18 cellular contexts compared by ENCODE assay signal in genomic region chr6:170225852-170226417, GRCh38.
DNase-seq lines count a peak whose midpoint lies in the region; ATAC-seq and TF ChIP-seq lines count a peak whose summit lies in the region.
"Had no signal": no experiment of that assay in that cellular context is flagged by ENCODE, and none has a peak within 500 bp of the region (broad histone marks: within the 10 kb centered on the region; RNA-seq: fewer than 3 reads in every experiment).

No MANE protein-coding gene starts in this region.

- H3K27me3 ChIP-seq in mammary epithelial cell (ENCODE audit: insufficient read depth, low read length): no peaks in the 10 kb centered on the region
- H3K27me3 ChIP-seq in spleen (replicated peaks in 1 of 7): peaks cover 0 to 16% (median 0%) of the 10 kb centered on the region in 7 donors

- TF ChIP-seq POLR2A in lower leg skin (IDR thresholded peaks at IDR 0.05) (no peak), spleen (IDR thresholded peaks at IDR 0.05) (no peak)

- dilution Hi-C loops in mammary epithelial cell (cut with HindIII; ENCODE audit: low sequenced_read_pairs): no loop called here

- H3K4me2 ChIP-seq in mammary epithelial cell (ENCODE audit: insufficient read depth, low read depth, low read length): peak overlapping the region; percentile 71
- H3K4me2 ChIP-seq: KMS-11 had no signal

- no peak overlapping the region for H3K4me3 Mint-ChIP-seq in activated naive CD4-positive, alpha-beta T cell treated with anti-CD3 and anti-CD28 coated beads, Interleukin-2, amount 10 ng/mL, durations not matched to agents 7 days and 5 days
- H3K4me3 Mint-ChIP-seq: activated naive CD4-positive, alpha-beta T cell treated with anti-CD3 and anti-CD28 coated beads, Interleukin-2, amount 50 U/mL, for 24 hours; effector memory CD8-positive, alpha-beta T cell had no signal

- H3K27ac Mint-ChIP-seq in activated naive CD4-positive, alpha-beta T cell treated with anti-CD3 and anti-CD28 coated beads, Interleukin-2, amount 10 ng/mL, durations not matched to agents 7 days and 5 days: peak overlapping the region; percentile 33
- H3K27ac Mint-ChIP-seq in activated naive CD4-positive, alpha-beta T cell treated with anti-CD3 and anti-CD28 coated beads, Interleukin-2, amount 50 U/mL, for 72 hours: no peak overlapping the region
- H3K27ac Mint-ChIP-seq: effector memory CD8-positive, alpha-beta T cell had no signal

- peaks cover 15% of the 10 kb centered on the region for H3K27me3 Mint-ChIP-seq in activated naive CD4-positive, alpha-beta T cell treated with anti-CD3 and anti-CD28 coated beads, Interleukin-2, amount 10 ng/mL, durations not matched to agents 7 days and 5 days
- H3K27me3 Mint-ChIP-seq: activated naive CD4-positive, alpha-beta T cell treated with anti-CD3 and anti-CD28 coated beads, Interleukin-2, amount 50 U/mL, for 24 hours had no signal

- TSS peak; percentile 57 for BruUV-seq in mammary epithelial cell (replicated peaks; lab: Mats Ljungman, UMichigan)

- in situ Hi-C loops in mammary epithelial cell (cut with MboI; ENCODE audit: low sequenced_read_pairs in 2 of 2): no loop called here

- H3K4me1 Mint-ChIP-seq in activated naive CD4-positive, alpha-beta T cell treated with anti-CD3 and anti-CD28 coated beads, Interleukin-2, amount 10 ng/mL, durations not matched to agents 7 days and 5 days: peaks cover 15% of the 10 kb centered on the region

- intact Hi-C loops in mammary epithelial cell (cut with micrococcal nuclease): loop anchor here (1.0 to 10.0 kb wide), 8 partner anchors 47 to 521 kb away; partner anchors contain the start of genes C6orf120, DLL1 and WDR27
- intact Hi-C loops in lower leg skin (cut with DNase I; ENCODE audit: low total_unique reads): no loop called here
- intact Hi-C loops in spleen (cut with DNase I; ENCODE audit: low total_unique reads): no loop called here

- H4K20me1 ChIP-seq in mammary epithelial cell (ENCODE audit: insufficient read depth, low read length): no peaks in the 10 kb centered on the region

- no peaks in the 10 kb centered on the region for H3K9me3 Mint-ChIP-seq in activated naive CD4-positive, alpha-beta T cell treated with anti-CD3 and anti-CD28 coated beads, Interleukin-2, amount 10 ng/mL, durations not matched to agents 7 days and 5 days
- no peaks in the 10 kb centered on the region for H3K9me3 Mint-ChIP-seq in activated naive CD4-positive, alpha-beta T cell treated with anti-CD3 and anti-CD28 coated beads, Interleukin-2, amount 50 U/mL, for 72 hours
- H3K9me3 Mint-ChIP-seq: activated naive CD4-positive, alpha-beta T cell treated with anti-CD3 and anti-CD28 coated beads, Interleukin-2, amount 50 U/mL, for 24 hours; effector memory CD8-positive, alpha-beta T cell had no signal

- ATAC-seq in activated naive CD4-positive, alpha-beta T cell treated with anti-CD3 and anti-CD28 coated beads, Interleukin-2, amount 50 U/mL, for 72 hours: no peak
- ATAC-seq: activated CD4-positive, CD25-positive, alpha-beta regulatory T cell treated with anti-CD3 and anti-CD28 coated beads, Interleukin-2, amount 50 U/mL, for 24 hours; effector memory CD8-positive, alpha-beta T cell had no signal

- H3K36me3 Mint-ChIP-seq in activated naive CD4-positive, alpha-beta T cell treated with anti-CD3 and anti-CD28 coated beads, Interleukin-2, amount 10 ng/mL, durations not matched to agents 7 days and 5 days: no peaks in the 10 kb centered on the region
- H3K36me3 Mint-ChIP-seq in activated naive CD4-positive, alpha-beta T cell treated with anti-CD3 and anti-CD28 coated beads, Interleukin-2, amount 50 U/mL, for 72 hours: no peaks in the 10 kb centered on the region
- H3K36me3 Mint-ChIP-seq: activated naive CD4-positive, alpha-beta T cell treated with anti-CD3 and anti-CD28 coated beads, Interleukin-2, amount 50 U/mL, for 24 hours had no signal

- H3K9ac ChIP-seq in mammary epithelial cell (ENCODE audit: insufficient read depth, low read length): peak overlapping the region; percentile 69
- H3K9ac ChIP-seq: KMS-11 had no signal

- H3K4me3 ChIP-seq in mammary epithelial cell (replicated peaks in 1 of 3; ENCODE audit: insufficient read depth in 1 of 3, low read depth in 2 of 3, low read length in 3 of 3): peak overlapping the region in 1 of 3 experiments; percentile 14
- H3K4me3 ChIP-seq in lower leg skin (ENCODE audit: low read depth, poor library complexity, severe bottlenecking): no peak overlapping the region
- no peak overlapping the region for H3K4me3 ChIP-seq in spleen
- H3K4me3 ChIP-seq: tibial artery had no signal

- peaks cover 58% of the 10 kb centered on the region for H3K4me1 ChIP-seq in mammary epithelial cell (ENCODE audit: insufficient read depth, low read length)
- H3K4me1 ChIP-seq in spleen: peaks cover 4 to 30% (median 16%) of the 10 kb centered on the region in 6 donors

- H3K9me3 ChIP-seq in mammary epithelial cell (replicated peaks; ENCODE audit: insufficient read depth, low read length) (no peaks in the 10 kb centered on the region), spleen (no peaks in the 10 kb centered on the region)
- H3K9me3 ChIP-seq: tibial artery had no signal

- H3K36me3 ChIP-seq in mammary epithelial cell (ENCODE audit: insufficient read depth, low read length) (no peaks in the 10 kb centered on the region), spleen (no peaks in the 10 kb centered on the region)
- H3K36me3 ChIP-seq: tibial artery had no signal

- H3K79me2 ChIP-seq in mammary epithelial cell (ENCODE audit: insufficient read depth, low read length): no peaks in the 10 kb centered on the region

- WGBS in mammary epithelial cell (ENCODE audit: low coverage, missing lambda C conversion rate): 9% methylated on average over 22 of the region's 22 CpGs
- WGBS in lower leg skin, 2 donors: 56 to 70% methylated on average over 22 of the region's 22 CpGs
- WGBS in spleen, 5 donors: 70 to 81% (median 70%) methylated on average over 22 of the region's 22 CpGs

- peak in 1 of 2 donors; percentile 15 for TF ChIP-seq CTCF in mammary epithelial cell (conservative IDR thresholded peaks at IDR 0.05 in 1 of 2, IDR thresholded peaks at IDR 0.05 in 1 of 2; ENCODE audit: extremely low read depth in 1 of 2, insufficient read depth in 1 of 2, low read depth in 1 of 2, low read length in 2 of 2)
- TF ChIP-seq CTCF in lower leg skin (IDR thresholded peaks at IDR 0.05): no peak
- no peak for TF ChIP-seq CTCF in spleen (IDR thresholded peaks at IDR 0.05 in 8 of 11, conservative IDR thresholded peaks at IDR 0.05 in 3 of 11)

- H3K27ac ChIP-seq in mammary epithelial cell (ENCODE audit: insufficient read depth, low read depth, low read length) (peak overlapping the region; percentile 92), spleen (peak overlapping the region in 4 of 8 donors; percentile 41 to 60 (median 56))
- H3K27ac ChIP-seq: HL-60, KMS-11, tibial artery had no signal

- CTCF ChIA-PET in activated naive CD4-positive, alpha-beta T cell treated with anti-CD3 and anti-CD28 coated beads, Interleukin-2, amount 10 ng/mL, durations not matched to agents 7 days and 5 days (lab: Charles Lee): no interaction called here
- CTCF ChIA-PET in mammary epithelial cell (lab: Charles Lee; ENCODE audit: low non-redundant PET): interaction anchor here (1.3 kb wide), 1 partner anchor 395 kb away, joined by 3 read pairs; no protein-coding TSS in a partner anchor

- peak; percentile 15 for DNase-seq in activated naive CD4-positive, alpha-beta T cell treated with anti-CD3 and anti-CD28 coated beads, Interleukin-2, amount 10 ng/mL, durations not matched to agents 7 days and 5 days
- no peak for DNase-seq in activated naive CD4-positive, alpha-beta T cell treated with anti-CD3 and anti-CD28 coated beads, Interleukin-2, amount 50 U/mL, for 72 hours (ENCODE audit: low spot score in 2 of 2)
- peak; percentile 95 for DNase-seq in mammary epithelial cell
- peak; percentile 80 to 88 for DNase-seq in lower leg skin (ENCODE audit: low spot score in 2 of 2)
- peak; percentile 80 for DNase-seq in spleen
- DNase-seq in ecto neural progenitor cell (ENCODE audit: low spot score): no peak
- DNase-seq in activated CD4-positive, CD25-positive, alpha-beta regulatory T cell treated with anti-CD3 and anti-CD28 coated beads, Interleukin-2, amount 50 U/mL, for 72 hours: no peak
- DNase-seq in hippocampal formation (lab: John Stamatoyannopoulos, UW): no peak
- DNase-seq: effector memory CD8-positive, alpha-beta T cell; NCI-H1694; NCI-H524 treated with DMSO at 0.1 percent for 48 hours; stimulated activated CD4-positive, alpha-beta T cell treated with anti-CD3 and anti-CD28 coated beads, Interleukin-4, amount 100 ng/mL, for 1 hour; T-helper 1 cell had no signal

- H2AFZ ChIP-seq in mammary epithelial cell (ENCODE audit: low read depth, low read length): peak overlapping the region; percentile 57

Comparison
In these comparisons a context has a peak if more than half of its experiments do, and no peak if none do; other contexts are left out.
1. DNase-seq: peak in activated naive CD4-positive, alpha-beta T cell treated with anti-CD3 and anti-CD28 coated beads, Interleukin-2, amount 10 ng/mL, durations not matched to agents 7 days and 5 days (single experiment), mammary epithelial cell (single experiment), lower leg skin (2 of 2) and spleen (single experiment); none in activated naive CD4-positive, alpha-beta T cell treated with anti-CD3 and anti-CD28 coated beads, Interleukin-2, amount 50 U/mL, for 72 hours (0 of 2), ecto neural progenitor cell (single experiment), activated CD4-positive, CD25-positive, alpha-beta regulatory T cell treated with anti-CD3 and anti-CD28 coated beads, Interleukin-2, amount 50 U/mL, for 72 hours (single experiment) and hippocampal formation (0 of 2).